Comparison of ENCODE assay signal across 8 cellular contexts in the genomic region with DNA sequence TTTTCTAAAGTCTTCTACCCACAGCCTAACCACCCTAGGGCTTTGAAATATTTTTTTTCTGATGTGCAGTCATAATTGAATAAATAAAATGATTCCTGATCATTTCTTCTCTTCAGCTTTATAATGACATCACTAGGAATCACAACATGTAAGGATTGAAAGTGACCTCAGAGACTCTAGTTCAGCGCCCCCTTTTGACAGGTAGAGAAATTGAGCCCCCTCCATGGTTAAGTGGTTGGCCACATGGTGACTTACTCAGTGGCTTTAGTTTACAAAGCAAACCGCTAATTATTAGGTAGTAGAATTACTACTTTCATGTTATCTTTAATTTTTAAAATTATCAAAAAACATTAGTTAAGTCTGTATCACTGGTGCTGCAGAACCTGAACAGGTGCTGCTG. TPM values are rescaled to one million over a fixed set of nuclear protein-coding genes. Genes with fewer than 3 reads are reported as not detected.
A peak's percentile ranks its signal among the peaks of the same experiment; 100 is the strongest.
DNase-seq lines count a peak whose midpoint lies in the region; TF ChIP-seq lines count a peak whose summit lies in the region.

No MANE protein-coding gene starts in this region.

- DNase-seq in AG04450 (ENCODE audit: low read depth, low spot score), result no peak
- peak; percentile 41 for DNase-seq in GM13977 (ENCODE audit: low spot score)
- DNase-seq in OCI-LY7 (ENCODE audit: low spot score), result peak; percentile 50
- peak in 1 of 2 donors; percentile 19 for DNase-seq in foreskin fibroblast
- DNase-seq in AG08396 (ENCODE audit: low spot score), result no peak
- no peak for DNase-seq in NCI-H510A (lab: John Stamatoyannopoulos, UW)
- no peak for DNase-seq in DMS114 treated with DMSO at 0.1 percent for 48 hours (lab: John Stamatoyannopoulos, UW; ENCODE audit: unreplicated experiment)
- no peak for DNase-seq in amygdala (lab: John Stamatoyannopoulos, UW)

- in situ Hi-C loops in GM13977 (cut with MboI; ENCODE audit: low pct_unique_long_range_greater_than_20kb, low sequenced_read_pairs, unreplicated experiment), result no loop called here

- H3K36me3 ChIP-seq in OCI-LY7 (ENCODE audit: insufficient read depth, low read length), result no peaks in the 10 kb centered on the region

- no peak overlapping the region for H2AFZ ChIP-seq in OCI-LY7 (ENCODE audit: low read length)

- POLR2A ChIA-PET in AG04450 (lab: Yijun Ruan, JAX), result no interaction called here
- POLR2A ChIA-PET in OCI-LY7 (lab: Charles Lee), result interaction anchor here (0.6 kb wide), 1 partner anchor 14 kb away, joined by 3 read pairs; no protein-coding TSS in a partner anchor

- H3K27me3 ChIP-seq in AG04450 (ENCODE audit: control insufficient read depth, insufficient read depth, low read length), result no peaks in the 10 kb centered on the region

- no peaks in the 10 kb centered on the region for H3K4me1 ChIP-seq in OCI-LY7 (ENCODE audit: insufficient read depth, low read length, poor library complexity, severe bottlenecking)

- H3K9me2 ChIP-seq in OCI-LY7 (ENCODE audit: insufficient read depth, low read length), result no peaks in the 10 kb centered on the region

- no peaks in the 10 kb centered on the region for H4K20me1 ChIP-seq in OCI-LY7 (ENCODE audit: insufficient read depth, low read length)

- no TSS peak for BruUV-seq in OCI-LY7 (replicated peaks; lab: Mats Ljungman, UMichigan)

- CTCF ChIA-PET in AG04450 (lab: Charles Lee) (interaction anchor here (1.5 to 6.2 kb wide), 5 partner anchors 18 to 141 kb away, joined by 5 to 98 read pairs (median 55); no protein-coding TSS in a partner anchor), OCI-LY7 (lab: Charles Lee; ENCODE audit: unreplicated experiment) (no interaction called here)

- no peaks in the 10 kb centered on the region for H3K79me2 ChIP-seq in OCI-LY7 (ENCODE audit: insufficient read depth, low read depth, low read length)

- H3K9me3 ChIP-seq in AG04450 (ENCODE audit: control insufficient read depth, insufficient read depth, low read length), result no peaks in the 10 kb centered on the region
- no peaks in the 10 kb centered on the region for H3K9me3 ChIP-seq in OCI-LY7 (ENCODE audit: low read length)

- H3K27ac ChIP-seq in AG04450 (ENCODE audit: low read depth, low read length), result no peak overlapping the region
- no peak overlapping the region for H3K27ac ChIP-seq in OCI-LY7 (ENCODE audit: low read depth, low read length, poor library complexity, severe bottlenecking)

- TF ChIP-seq CTCF in AG04450 (IDR thresholded peaks at IDR 0.05; ENCODE audit: low read depth, low read length), result peak; percentile 42
- peak; percentile 51 for TF ChIP-seq CTCF in GM13977 (IDR thresholded peaks at IDR 0.05; ENCODE audit: extremely low read depth, insufficient read depth, missing control alignments)
- TF ChIP-seq CTCF in OCI-LY7 (conservative IDR thresholded peaks at IDR 0.05; ENCODE audit: low read length), result peak; percentile 85
- TF ChIP-seq CTCF in foreskin fibroblast (IDR thresholded peaks at IDR 0.05; ENCODE audit: low read depth, low read length), result peak; percentile 34

- H3K4me2 ChIP-seq in OCI-LY7 (ENCODE audit: low read length), result no peak overlapping the region

- intact Hi-C loops in OCI-LY7 (cut with micrococcal nuclease; ENCODE audit: unreplicated experiment), result no loop called here

- no peak overlapping the region for H3K4me3 ChIP-seq in AG04450 (ENCODE audit: low read depth, low read length)
- H3K4me3 ChIP-seq in OCI-LY7 (ENCODE audit: low read depth, low read length, poor library complexity, severe bottlenecking), result no peak overlapping the region
- H3K4me3 ChIP-seq in foreskin fibroblast (ENCODE audit: low read depth in 1 of 2, low read length in 2 of 2), result no peak overlapping the region

RNA-seq across cellular contexts. Expression of gene SLC2A12, which starts 13.3 kb away (rescaled TPM):
- 7.8 and 10.9 TPM in 2 replicates for polyA plus RNA-seq in AG04450 (2011; rRNA removed)
- 9.4 and 12.7 TPM in 2 replicates for polyA minus RNA-seq in AG04450 (2011; rRNA and poly(A)+ RNA removed)
- total RNA-seq in OCI-LY7 (2014; rRNA removed; shearing (Covaris generic)), result 0.80 and 0.82 TPM in 2 replicates
- 1.1 and 1.3 TPM in 2 replicates for total RNA-seq in OCI-LY7 (2022)

Comparison
In these comparisons a context has a peak if more than half of its experiments do, and no peak if none do; other contexts are left out.
1. DNase-seq: peak in GM13977 (single experiment) and OCI-LY7 (single experiment); none in AG04450 (single experiment), AG08396 (single experiment), NCI-H510A (single experiment), DMS114 treated with DMSO at 0.1 percent for 48 hours (single experiment) and amygdala (0 of 56).
2. CTCF ChIP-seq: peak in every context shown above with its lines; median percentile 85 in OCI-LY7; 51 in GM13977; 42 in AG04450; 34 in foreskin fibroblast.